ENCODE assay signal across 18 cellular contexts in the genomic region with DNA sequence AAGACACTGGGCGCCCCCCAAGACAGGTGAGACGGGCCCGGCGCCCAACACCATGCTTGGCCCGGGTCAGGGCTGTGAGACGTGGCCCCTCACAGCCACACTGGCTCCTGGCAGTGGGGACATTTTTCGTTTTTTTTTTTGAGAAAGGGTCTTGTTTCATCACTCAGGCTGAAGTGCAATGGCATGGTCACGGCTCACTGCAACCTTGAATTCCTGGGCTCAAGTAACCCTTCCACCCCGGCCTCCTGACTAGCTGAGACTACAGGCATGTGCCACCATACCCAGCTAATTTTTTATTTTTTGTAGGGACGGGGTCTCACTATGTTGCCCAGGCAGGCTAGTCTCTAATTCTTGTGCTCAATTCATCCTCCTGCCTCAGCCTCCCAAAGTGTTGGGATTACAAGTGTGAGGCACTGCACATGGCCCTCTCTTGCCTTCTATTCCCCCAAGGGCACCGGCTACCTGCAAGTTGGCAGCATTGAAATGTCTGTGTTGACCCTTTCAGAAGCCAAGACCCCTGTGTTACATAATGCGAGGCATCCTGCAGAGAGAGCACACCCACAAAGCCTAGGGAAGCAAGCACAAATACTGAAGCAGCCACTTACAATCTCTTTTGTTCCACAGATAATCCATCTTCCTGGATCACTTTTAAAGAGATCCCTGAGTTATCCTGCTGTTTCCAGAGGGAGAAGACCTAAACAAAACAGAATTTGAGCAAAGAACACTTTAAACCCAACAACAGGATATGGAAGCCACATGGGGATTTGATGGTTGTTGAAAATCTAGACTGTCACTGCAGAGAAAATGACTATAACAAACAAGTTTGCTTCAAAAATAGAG.
"Had no signal": no experiment of that assay in that cellular context is flagged by ENCODE, and none has a peak within 500 bp of the region (broad histone marks: within the 10 kb centered on the region; RNA-seq: fewer than 3 reads in every experiment).

No MANE protein-coding gene starts in this region.

- H3K4me3 ChIP-seq: breast epithelium, dorsolateral prefrontal cortex, gastroesophageal sphincter, skin epidermis had no signal

- H3K27ac Mint-ChIP-seq: activated T-helper 17 cell treated with anti-CD3 and anti-CD28 coated beads, Interleukin-2, amount 50 U/mL, for 72 hours; type B pancreatic cell had no signal

- H3K9me3 ChIP-seq: breast epithelium, gastroesophageal sphincter had no signal

- DNase-seq: activated CD4-positive, alpha-beta T cell treated with anti-CD3 and anti-CD28 coated beads for 1 hour; activated CD4-positive, alpha-beta T cell treated with anti-CD3 and anti-CD28 coated beads, Interleukin-2, amount 50 U/mL, for 48 hours; activated naive CD4-positive, alpha-beta T cell treated with Interleukin-2 at 50 U/mL for 16 hours; aorta; dorsolateral prefrontal cortex; erythroblast; islet precursor cell; mesendoderm; stimulated activated CD4-positive, alpha-beta T cell treated with anti-CD3 and anti-CD28 coated beads, Interleukin-15, amount 100 ng/mL, for 24 hours; stimulated activated CD4-positive, alpha-beta T cell treated with anti-CD3 and anti-CD28 coated beads, Interleukin-4, amount 100 ng/mL, for 1 hour; stimulated activated naive CD4-positive, alpha-beta T cell treated with Interleukin-2 at 50 U/mL for 16 hours; substantia nigra had no signal

- H3K4me1 ChIP-seq: breast epithelium had no signal

- H3K9me3 Mint-ChIP-seq: activated T-helper 17 cell treated with anti-CD3 and anti-CD28 coated beads, Interleukin-2, amount 50 U/mL, for 72 hours; nephron; type B pancreatic cell had no signal

- H3K27me3 ChIP-seq: breast epithelium, dorsolateral prefrontal cortex, gastroesophageal sphincter had no signal

- H3K27me3 Mint-ChIP-seq: activated T-helper 17 cell treated with anti-CD3 and anti-CD28 coated beads, Interleukin-2, amount 50 U/mL, for 72 hours; type B pancreatic cell had no signal

- H3K4me1 Mint-ChIP-seq: activated T-helper 17 cell treated with anti-CD3 and anti-CD28 coated beads, Interleukin-2, amount 50 U/mL, for 72 hours; nephron had no signal

- H3K4me3 Mint-ChIP-seq: activated T-helper 17 cell treated with anti-CD3 and anti-CD28 coated beads, Interleukin-2, amount 50 U/mL, for 72 hours; nephron; type B pancreatic cell had no signal

- H3K27ac ChIP-seq: breast epithelium, skin epidermis had no signal

- ATAC-seq: activated T-helper 17 cell treated with anti-CD3 and anti-CD28 coated beads, Interleukin-2, amount 50 U/mL, for 72 hours; gastroesophageal sphincter had no signal
